In the genomic region with DNA sequence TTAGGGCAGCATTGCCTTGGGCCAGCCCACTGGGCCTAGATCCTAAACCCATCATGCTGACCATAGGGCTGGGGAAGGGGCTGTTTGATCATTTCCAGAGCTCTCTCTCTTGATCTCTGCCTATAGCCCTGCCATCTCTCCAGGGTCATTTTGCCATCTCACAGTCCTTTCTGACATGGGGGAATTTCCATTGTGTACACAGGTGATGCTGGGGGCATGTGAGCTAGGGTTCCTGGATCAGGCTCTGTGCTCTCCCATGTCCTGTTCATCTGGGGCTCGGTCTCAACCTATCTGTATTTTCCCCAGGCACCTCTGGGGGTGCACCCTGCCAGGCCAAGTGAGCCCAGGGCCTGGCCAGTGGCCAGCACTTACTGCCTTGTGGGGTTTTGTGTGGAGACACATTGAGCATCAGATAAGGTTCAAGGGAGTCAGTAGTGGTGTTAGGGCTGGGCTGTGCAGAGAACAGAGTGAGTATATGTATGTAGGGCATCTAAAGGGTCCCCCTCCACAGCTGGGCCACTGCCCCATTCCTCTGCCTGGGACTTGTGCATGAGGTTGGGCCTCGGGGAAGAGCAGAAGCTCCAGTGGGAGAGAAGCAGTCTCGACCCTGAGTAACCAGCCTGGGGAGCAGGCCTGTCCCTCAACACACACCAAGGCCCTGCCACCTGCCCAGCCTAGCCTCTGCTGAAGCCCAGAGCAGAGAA, we compare ENCODE assay signal across 18 cellular contexts. TPM values are rescaled to one million over a fixed set of nuclear protein-coding genes. Genes with fewer than 3 reads are reported as not detected.
DNase-seq lines count a peak whose midpoint lies in the region; ATAC-seq and TF ChIP-seq lines count a peak whose summit lies in the region.
"Had no signal": no experiment of that assay in that cellular context is flagged by ENCODE, and none has a peak within 500 bp of the region (broad histone marks: within the 10 kb centered on the region; RNA-seq: fewer than 3 reads in every experiment).

No MANE protein-coding gene starts in this region.

- H3K27me3 ChIP-seq in right atrium auricular region: no peaks in the 10 kb centered on the region

- H3K36me3 ChIP-seq in right atrium auricular region: no peaks in the 10 kb centered on the region

- no peaks in the 10 kb centered on the region for H3K36me3 Mint-ChIP-seq in activated CD4-positive, alpha-beta memory T cell treated with anti-CD3 and anti-CD28 coated beads, Interleukin-2, amount 10 ng/mL, durations not matched to agents 7 days and 5 days (ENCODE audit: low read depth)

- no peaks in the 10 kb centered on the region for H3K4me1 Mint-ChIP-seq in activated CD4-positive, alpha-beta memory T cell treated with anti-CD3 and anti-CD28 coated beads, Interleukin-2, amount 10 ng/mL, durations not matched to agents 7 days and 5 days

- no peaks in the 10 kb centered on the region for H3K9me3 ChIP-seq in right atrium auricular region

- intact Hi-C loops in left cardiac atrium (cut with DNase I) (no loop called here), left ventricle myocardium superior (cut with micrococcal nuclease) (no loop called here)

- no peak overlapping the region for H3K4me3 ChIP-seq in right atrium auricular region

- DNase-seq in left cardiac atrium (peak; percentile 5), left ventricle myocardium superior (no peak), right atrium auricular region (ENCODE audit: low spot score) (no peak), NK-92 (lab: John Stamatoyannopoulos, UW; ENCODE audit: unreplicated experiment) (no peak)
- DNase-seq in activated CD4-positive, alpha-beta memory T cell treated with anti-CD3 and anti-CD28 coated beads, Interleukin-2, amount 10 ng/mL, durations not matched to agents 7 days and 5 days: no peak
- DNase-seq: ACHN; activated CD4-positive, CD25-positive, alpha-beta regulatory T cell treated with anti-CD3 and anti-CD28 coated beads, Interleukin-2, amount 50 U/mL, for 72 hours; activated naive CD4-positive, alpha-beta T cell; activated T-cell treated with anti-CD3 and anti-CD28 coated beads, Interleukin-2, amount 50 U/mL, for 4 hours; amygdala; central memory CD4-positive, alpha-beta T cell; Karpas-422; NCI-H1092; NCI-H1930 had no signal

- no peaks in the 10 kb centered on the region for H3K9me3 Mint-ChIP-seq in activated CD4-positive, alpha-beta memory T cell treated with anti-CD3 and anti-CD28 coated beads, Interleukin-2, amount 10 ng/mL, durations not matched to agents 7 days and 5 days
- H3K9me3 Mint-ChIP-seq: activated T-cell treated with anti-CD3 and anti-CD28 coated beads, Interleukin-2, amount 50 U/mL, for 4 hours; nephron had no signal

- peaks cover 0 to 14% of the 10 kb centered on the region in 2 donors for H3K4me1 ChIP-seq in right atrium auricular region

- CTCF ChIA-PET in activated CD4-positive, alpha-beta memory T cell treated with anti-CD3 and anti-CD28 coated beads, Interleukin-2, amount 10 ng/mL, durations not matched to agents 7 days and 5 days (lab: Charles Lee): interaction anchor here (1.7 kb wide), 1 partner anchor 109 kb away, joined by 5 read pairs; no protein-coding TSS in a partner anchor

- ATAC-seq in left cardiac atrium (peak in 1 of 2 donors; percentile 7), left ventricle myocardium superior (no peak), GM21737 (IDR thresholded peaks at IDR 0.05; ENCODE audit: unreplicated experiment) (no peak)
- ATAC-seq: activated T-cell treated with anti-CD3 and anti-CD28 coated beads, Interleukin-2, amount 50 U/mL, for 4 hours; left lobe of liver had no signal

- TF ChIP-seq CTCF in right atrium auricular region (IDR thresholded peaks at IDR 0.05): no peak

- POLR2A ChIA-PET in activated CD4-positive, alpha-beta memory T cell treated with anti-CD3 and anti-CD28 coated beads, Interleukin-2, amount 10 ng/mL, durations not matched to agents 7 days and 5 days (lab: Charles Lee): no interaction called here

- no peak overlapping the region for H3K27ac Mint-ChIP-seq in activated CD4-positive, alpha-beta memory T cell treated with anti-CD3 and anti-CD28 coated beads, Interleukin-2, amount 10 ng/mL, durations not matched to agents 7 days and 5 days

- peak overlapping the region; percentile 49 to 78 for H3K27ac ChIP-seq in right atrium auricular region
- H3K27ac ChIP-seq: epithelial cell of prostate had no signal

- no peaks in the 10 kb centered on the region for H3K27me3 Mint-ChIP-seq in activated CD4-positive, alpha-beta memory T cell treated with anti-CD3 and anti-CD28 coated beads, Interleukin-2, amount 10 ng/mL, durations not matched to agents 7 days and 5 days

- H3K4me3 Mint-ChIP-seq in activated CD4-positive, alpha-beta memory T cell treated with anti-CD3 and anti-CD28 coated beads, Interleukin-2, amount 10 ng/mL, durations not matched to agents 7 days and 5 days: no peak overlapping the region
- H3K4me3 Mint-ChIP-seq: activated T-cell treated with anti-CD3 and anti-CD28 coated beads, Interleukin-2, amount 50 U/mL, for 4 hours; nephron had no signal

RNA-seq across cellular contexts. Expression of a gene that starts 25.6 kb away (rescaled TPM):
- total RNA-seq in left cardiac atrium: 10 to 100 TPM; 75.3 to 82.6 TPM
- 113 TPM for total RNA-seq in left ventricle myocardium superior
- total RNA-seq in right atrium auricular region: 10 to 100 TPM; 61.1 to 67.5 TPM
- total RNA-seq in activated CD4-positive, alpha-beta memory T cell treated with anti-CD3 and anti-CD28 coated beads, Interleukin-2, amount 10 ng/mL, durations not matched to agents 7 days and 5 days: 100 to 1,000 TPM; 132 to 136 TPM

RNA-seq across cellular contexts. Expression of a gene that starts 40.8 kb away (rescaled TPM):
- total RNA-seq in left cardiac atrium (10 to 100 TPM in 1 of 2 donors, 1 to 10 TPM in 1; 8.8 to 11.5 TPM), left ventricle myocardium superior (6.6 TPM), right atrium auricular region (1 to 10 TPM; 3.9 to 8.0 TPM)
- 10 to 100 TPM in 1 of 2 experiments, 1 to 10 TPM in 1; 8.6 to 12.4 TPM for total RNA-seq in activated CD4-positive, alpha-beta memory T cell treated with anti-CD3 and anti-CD28 coated beads, Interleukin-2, amount 10 ng/mL, durations not matched to agents 7 days and 5 days

RNA-seq across cellular contexts. Expression of a gene that starts 40.9 kb away (rescaled TPM):
- 10 to 100 TPM; 39.2 to 44.8 TPM for total RNA-seq in left cardiac atrium
- 45.3 TPM for total RNA-seq in left ventricle myocardium superior
- 10 to 100 TPM; 29.1 to 29.8 TPM for total RNA-seq in right atrium auricular region
- total RNA-seq in activated CD4-positive, alpha-beta memory T cell treated with anti-CD3 and anti-CD28 coated beads, Interleukin-2, amount 10 ng/mL, durations not matched to agents 7 days and 5 days: 10 to 100 TPM; 35.5 to 38.3 TPM
